9 cellular contexts compared by ENCODE assay signal in genomic region chr6:12844284-12845223, GRCh38.
DNase-seq lines count a peak whose midpoint lies in the region; ATAC-seq and TF ChIP-seq lines count a peak whose summit lies in the region.
"Had no signal": no experiment of that assay in that cellular context is flagged by ENCODE, and none has a peak within 500 bp of the region (broad histone marks: within the 10 kb centered on the region; RNA-seq: fewer than 3 reads in every experiment).

No MANE protein-coding gene starts in this region.

- no peak for DNase-seq in left ventricle myocardium inferior
- DNase-seq in Right ventricle myocardium superior = no peak
- DNase-seq in NCI-H748 treated with DMSO at 0.1 percent for 48 hours (lab: John Stamatoyannopoulos, UW) = peak; percentile 2
- DNase-seq in dermis microvascular lymphatic vessel endothelial cell (ENCODE audit: low read depth in 2 of 2) = peak; percentile 2 to 22
- DNase-seq in progenitor cell of endocrine pancreas (ENCODE audit: low spot score, unreplicated experiment) = no peak
- no peak for DNase-seq in hypothalamus (lab: John Stamatoyannopoulos, UW)

- H3K4me3 ChIP-seq in left ventricle myocardium inferior = no peak overlapping the region

- H3K27me3 Mint-ChIP-seq in progenitor cell of endocrine pancreas = peaks cover 15% of the 10 kb centered on the region
- H3K27me3 Mint-ChIP-seq: activated naive CD4-positive, alpha-beta T cell treated with anti-CD3 and anti-CD28 coated beads, Interleukin-2, amount 50 U/mL, for 24 hours had no signal

- H3K36me3 Mint-ChIP-seq in progenitor cell of endocrine pancreas (ENCODE audit: insufficient read depth) = no peaks in the 10 kb centered on the region
- H3K36me3 Mint-ChIP-seq: activated naive CD4-positive, alpha-beta T cell treated with anti-CD3 and anti-CD28 coated beads, Interleukin-2, amount 50 U/mL, for 24 hours had no signal

- H3K4me3 Mint-ChIP-seq in progenitor cell of endocrine pancreas (ENCODE audit: low read depth) = no peak overlapping the region
- H3K4me3 Mint-ChIP-seq: activated naive CD4-positive, alpha-beta T cell treated with anti-CD3 and anti-CD28 coated beads, Interleukin-2, amount 50 U/mL, for 24 hours had no signal

- no peak overlapping the region for H3K27ac Mint-ChIP-seq in progenitor cell of endocrine pancreas
- H3K27ac Mint-ChIP-seq: activated naive CD4-positive, alpha-beta T cell treated with anti-CD3 and anti-CD28 coated beads, Interleukin-2, amount 50 U/mL, for 24 hours had no signal

- no peak overlapping the region for H3K27ac ChIP-seq in left ventricle myocardium inferior (replicated peaks)

- no peaks in the 10 kb centered on the region for H3K4me1 ChIP-seq in left ventricle myocardium inferior

- ATAC-seq in Right ventricle myocardium superior (ENCODE audit: poor library complexity) (no peak), HG02571 (IDR thresholded peaks at IDR 0.05; ENCODE audit: unreplicated experiment) (no peak), GM21360 (IDR thresholded peaks at IDR 0.05; ENCODE audit: unreplicated experiment) (no peak)

- peaks cover 10% of the 10 kb centered on the region for H3K4me1 Mint-ChIP-seq in progenitor cell of endocrine pancreas (ENCODE audit: low read depth)
- H3K4me1 Mint-ChIP-seq: activated naive CD4-positive, alpha-beta T cell treated with anti-CD3 and anti-CD28 coated beads, Interleukin-2, amount 50 U/mL, for 24 hours had no signal

- no peaks in the 10 kb centered on the region for H3K36me3 ChIP-seq in left ventricle myocardium inferior

- no peaks in the 10 kb centered on the region for H3K27me3 ChIP-seq in left ventricle myocardium inferior (ENCODE audit: low read depth)

- peak; percentile 60 for TF ChIP-seq CTCF in left ventricle myocardium inferior (IDR thresholded peaks at IDR 0.05; ENCODE audit: borderline replicate concordance)
- peak; percentile 78 for TF ChIP-seq CTCF in progenitor cell of endocrine pancreas (IDR thresholded peaks at IDR 0.05; ENCODE audit: unreplicated experiment)

- H3K9me3 ChIP-seq in left ventricle myocardium inferior (replicated peaks) = no peaks in the 10 kb centered on the region

- H3K9me3 Mint-ChIP-seq in progenitor cell of endocrine pancreas (ENCODE audit: low read depth) = no peaks in the 10 kb centered on the region
- H3K9me3 Mint-ChIP-seq: activated naive CD4-positive, alpha-beta T cell treated with anti-CD3 and anti-CD28 coated beads, Interleukin-2, amount 50 U/mL, for 24 hours had no signal

- intact Hi-C loops in left ventricle myocardium inferior (cut with micrococcal nuclease) = no loop called here
- intact Hi-C loops in Right ventricle myocardium superior (cut with DNase I) = no loop called here

Comparison
In these comparisons a context has a peak if more than half of its experiments do, and no peak if none do; other contexts are left out.
1. DNase-seq: peak in NCI-H748 treated with DMSO at 0.1 percent for 48 hours (single experiment) and dermis microvascular lymphatic vessel endothelial cell (2 of 2); none in left ventricle myocardium inferior (single experiment), Right ventricle myocardium superior (single experiment), progenitor cell of endocrine pancreas (single experiment) and hypothalamus (0 of 51).